ENCODE assay signal across 26 cellular contexts in the genomic region with DNA sequence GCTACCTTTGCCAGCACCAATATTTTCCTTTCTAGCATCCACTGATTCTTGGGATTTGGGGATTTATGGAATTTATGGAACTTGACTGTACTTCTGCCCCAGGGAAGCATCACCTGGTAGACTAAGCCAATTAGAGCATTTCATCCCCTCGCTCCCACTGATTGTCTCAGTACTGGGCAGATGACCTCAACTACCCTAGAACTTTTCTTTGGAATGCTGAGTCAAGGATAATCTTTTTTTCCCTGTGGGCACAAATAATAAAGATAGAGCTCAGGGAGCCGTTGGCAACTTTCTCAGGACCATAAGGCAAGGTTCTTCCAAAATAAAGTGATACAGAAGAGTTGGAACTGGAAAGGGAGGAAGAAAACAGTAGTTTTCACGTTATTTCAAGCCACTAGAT.
"Had no signal": no experiment of that assay in that cellular context is flagged by ENCODE, and none has a peak within 500 bp of the region (broad histone marks: within the 10 kb centered on the region; RNA-seq: fewer than 3 reads in every experiment).

No MANE protein-coding gene starts in this region.

- H3K9me3 Mint-ChIP-seq: activated CD4-positive, alpha-beta T cell treated with anti-CD3 and anti-CD28 coated beads, Interleukin-2, amount 10 ng/mL, durations not matched to agents 24 days and 14 days; activated CD8-positive, alpha-beta T cell treated with anti-CD3 and anti-CD28 coated beads for 36 hours; activated naive CD4-positive, alpha-beta T cell treated with anti-CD3 and anti-CD28 coated beads, Interleukin-2, amount 50 U/mL, for 72 hours; activated T-cell treated with anti-CD3 and anti-CD28 coated beads, Interleukin-2, amount 50 U/mL, for 4 hours; activated T-helper 17 cell treated with anti-CD3 and anti-CD28 coated beads, Interleukin-2, amount 50 U/mL, for 72 hours; central memory CD8-positive, alpha-beta T cell; natural killer cell treated with Interleukin-12 subunit alpha and Interleukin-12 subunit beta and Interleukin-15 and Interleukin-18, amount 100 ng/mL, for 72 hours; stimulated activated memory B cell treated with anti-CD40 and anti-IgM and Interleukin-4, amounts not matched to agents 10 μg/mL and 1 μg/mL and 100 μg/mL, for 72 hours; stimulated activated naive CD8-positive, alpha-beta T cell treated with anti-CD3 and anti-CD28 coated beads, Interleukin-15, amount 100 ng/mL, for 72 hours had no signal

- H3K4me1 Mint-ChIP-seq: activated CD4-positive, alpha-beta T cell treated with anti-CD3 and anti-CD28 coated beads, Interleukin-2, amount 10 ng/mL, durations not matched to agents 24 days and 14 days; activated T-helper 17 cell treated with anti-CD3 and anti-CD28 coated beads, Interleukin-2, amount 50 U/mL, for 72 hours; central memory CD8-positive, alpha-beta T cell; stimulated activated memory B cell treated with anti-CD40 and anti-IgM and Interleukin-4, amounts not matched to agents 10 μg/mL and 1 μg/mL and 100 μg/mL, for 72 hours; stimulated activated naive CD8-positive, alpha-beta T cell treated with anti-CD3 and anti-CD28 coated beads, Interleukin-15, amount 100 ng/mL, for 72 hours had no signal

- H3K9me3 ChIP-seq: esophagus muscularis mucosa, heart left ventricle, lower lobe of right lung, right lobe of liver, upper lobe of left lung had no signal

- H3K27ac ChIP-seq: foreskin keratinocyte, lower lobe of right lung, skin epidermis, upper lobe of left lung had no signal

- H3K4me1 ChIP-seq: foreskin keratinocyte had no signal

- H3K4me3 Mint-ChIP-seq: activated CD4-positive, alpha-beta T cell treated with anti-CD3 and anti-CD28 coated beads, Interleukin-2, amount 10 ng/mL, durations not matched to agents 24 days and 14 days; activated CD8-positive, alpha-beta T cell treated with anti-CD3 and anti-CD28 coated beads for 36 hours; activated T-cell treated with anti-CD3 and anti-CD28 coated beads, Interleukin-2, amount 50 U/mL, for 4 hours; activated T-helper 17 cell treated with anti-CD3 and anti-CD28 coated beads, Interleukin-2, amount 50 U/mL, for 72 hours; central memory CD8-positive, alpha-beta T cell; natural killer cell treated with Interleukin-12 subunit alpha and Interleukin-12 subunit beta and Interleukin-15 and Interleukin-18, amount 100 ng/mL, for 72 hours; stimulated activated memory B cell treated with anti-CD40 and anti-IgM and Interleukin-4, amounts not matched to agents 10 μg/mL and 1 μg/mL and 100 μg/mL, for 72 hours; stimulated activated naive CD8-positive, alpha-beta T cell treated with anti-CD3 and anti-CD28 coated beads, Interleukin-15, amount 100 ng/mL, for 72 hours had no signal

- H3K27me3 Mint-ChIP-seq: activated CD8-positive, alpha-beta T cell treated with anti-CD3 and anti-CD28 coated beads for 36 hours; activated T-helper 17 cell treated with anti-CD3 and anti-CD28 coated beads, Interleukin-2, amount 50 U/mL, for 72 hours; central memory CD8-positive, alpha-beta T cell; natural killer cell treated with Interleukin-12 subunit alpha and Interleukin-12 subunit beta and Interleukin-15 and Interleukin-18, amount 100 ng/mL, for 72 hours; stimulated activated naive CD8-positive, alpha-beta T cell treated with anti-CD3 and anti-CD28 coated beads, Interleukin-15, amount 100 ng/mL, for 72 hours had no signal

- H3K27me3 ChIP-seq: esophagus muscularis mucosa, foreskin keratinocyte, heart left ventricle, right lobe of liver, upper lobe of left lung had no signal

- H3K36me3 Mint-ChIP-seq: activated naive CD4-positive, alpha-beta T cell treated with anti-CD3 and anti-CD28 coated beads, Interleukin-2, amount 50 U/mL, for 72 hours; natural killer cell treated with Interleukin-12 subunit alpha and Interleukin-12 subunit beta and Interleukin-15 and Interleukin-18, amount 100 ng/mL, for 72 hours; stimulated activated memory B cell treated with anti-CD40 and anti-IgM and Interleukin-4, amounts not matched to agents 10 μg/mL and 1 μg/mL and 100 μg/mL, for 72 hours had no signal

- H3K27ac Mint-ChIP-seq: activated CD4-positive, alpha-beta T cell treated with anti-CD3 and anti-CD28 coated beads, Interleukin-2, amount 10 ng/mL, durations not matched to agents 24 days and 14 days; activated CD8-positive, alpha-beta T cell treated with anti-CD3 and anti-CD28 coated beads for 36 hours; activated naive CD4-positive, alpha-beta T cell treated with anti-CD3 and anti-CD28 coated beads, Interleukin-2, amount 50 U/mL, for 72 hours; activated T-helper 17 cell treated with anti-CD3 and anti-CD28 coated beads, Interleukin-2, amount 50 U/mL, for 72 hours; natural killer cell treated with Interleukin-12 subunit alpha and Interleukin-12 subunit beta and Interleukin-15 and Interleukin-18, amount 100 ng/mL, for 72 hours; stimulated activated memory B cell treated with anti-CD40 and anti-IgM and Interleukin-4, amounts not matched to agents 10 μg/mL and 1 μg/mL and 100 μg/mL, for 72 hours had no signal

- DNase-seq: activated CD4-positive, alpha-beta T cell treated with anti-CD3 and anti-CD28 coated beads, Interleukin-2, amount 10 ng/mL, durations not matched to agents 24 days and 14 days; activated CD4-positive, CD25-positive, alpha-beta regulatory T cell treated with anti-CD3 and anti-CD28 coated beads, Interleukin-2, amount 50 U/mL, for 72 hours; activated CD8-positive, alpha-beta T cell treated with anti-CD3 and anti-CD28 coated beads for 36 hours; activated T-cell treated with anti-CD3 and anti-CD28 coated beads, Interleukin-2, amount 50 U/mL, for 4 hours; dermis blood vessel endothelial cell; effector CD4-positive, alpha-beta T cell; foreskin keratinocyte; hypothalamus; lower lobe of right lung; mesendoderm; posterior cingulate gyrus; stimulated activated CD4-positive, alpha-beta T cell treated with anti-CD3 and anti-CD28 coated beads, Interleukin-4, amount 100 ng/mL, for 24 hours; stimulated activated CD8-positive, alpha-beta memory T cell treated with anti-CD3 and anti-CD28 coated beads, Interleukin-4, amount 100 ng/mL, for 48 hours; stimulated activated naive CD8-positive, alpha-beta T cell treated with anti-CD3 and anti-CD28 coated beads, Interleukin-15, amount 100 ng/mL, for 72 hours; substantia nigra; T-helper 2 cell; upper lobe of left lung had no signal
